ENCODE assay signal across 8 cellular contexts in genomic region chr1:51989582-51990477, GRCh38. TPM values are rescaled to one million over a fixed set of nuclear protein-coding genes. Genes with fewer than 3 reads are reported as not detected.
DNase-seq lines count a peak whose midpoint lies in the region; ATAC-seq and TF ChIP-seq lines count a peak whose summit lies in the region.

No MANE protein-coding gene starts in this region.

- H3K27me3 ChIP-seq in Peyer's patch, result no peaks in the 10 kb centered on the region

- no peak for TF ChIP-seq POLR2A in Peyer's patch (IDR thresholded peaks at IDR 0.05)

- no peak for DNase-seq in GM12865 (ENCODE audit: low read depth)
- DNase-seq in Peyer's patch, result no peak
- DNase-seq in fibroblast of pulmonary artery (ENCODE audit: low read depth), result no peak
- DNase-seq in retinal pigment epithelial cell (ENCODE audit: low read depth), result no peak
- no peak for DNase-seq in NCI-H1048 (lab: John Stamatoyannopoulos, UW)
- DNase-seq in EL, result no peak

- no peaks in the 10 kb centered on the region for H3K36me3 ChIP-seq in Peyer's patch

- H3K4me1 ChIP-seq in Peyer's patch, result peaks cover 0 to 6% (median 2%) of the 10 kb centered on the region in 4 donors

- no peak for TF ChIP-seq CTCF in GM12865 (IDR thresholded peaks at IDR 0.05; ENCODE audit: insufficient read depth, low read depth, low read length, missing control alignments)
- no peak for TF ChIP-seq CTCF in Peyer's patch (IDR thresholded peaks at IDR 0.05)
- TF ChIP-seq CTCF in fibroblast of pulmonary artery (IDR thresholded peaks at IDR 0.05; ENCODE audit: low read length, missing control alignments), result no peak
- no peak for TF ChIP-seq CTCF in retinal pigment epithelial cell (conservative IDR thresholded peaks at IDR 0.05; ENCODE audit: low read depth, low read length)

- no peak for ATAC-seq in HG03025 (IDR thresholded peaks at IDR 0.05; ENCODE audit: low FRiP score, unreplicated experiment)
- no peak for ATAC-seq in HG02973 (IDR thresholded peaks at IDR 0.05; ENCODE audit: unreplicated experiment)

- no peaks in the 10 kb centered on the region for H3K9me3 ChIP-seq in Peyer's patch

- H3K4me3 ChIP-seq in GM12865 (ENCODE audit: low read depth, low read length) (peak overlapping the region; percentile 17), Peyer's patch (peak overlapping the region; percentile 34 to 67 (median 56)), fibroblast of pulmonary artery (replicated peaks; ENCODE audit: low read depth, low read length) (peak overlapping the region; percentile 58), retinal pigment epithelial cell (ENCODE audit: low read length) (peak overlapping the region; percentile 51)

- H3K27ac ChIP-seq in Peyer's patch, result no peak overlapping the region

RNA-seq across cellular contexts. Expression of gene RAB3B, which starts 0.7 kb away (rescaled TPM):
- total RNA-seq in Peyer's patch, result 1 to 10 TPM in 3 of 4 donors, under 1 TPM in 1; 0.83 to 1.6 (median 1.5) TPM

RNA-seq across cellular contexts. Expression of gene KTI12, which starts 43.8 kb away (rescaled TPM):
- total RNA-seq in Peyer's patch, result 1 to 10 TPM in 3 of 4 donors, not detected in 1; 7.5 to 9.5 (median 8.9) TPM
